1 cellular context compared by ENCODE assay signal in the genomic region with DNA sequence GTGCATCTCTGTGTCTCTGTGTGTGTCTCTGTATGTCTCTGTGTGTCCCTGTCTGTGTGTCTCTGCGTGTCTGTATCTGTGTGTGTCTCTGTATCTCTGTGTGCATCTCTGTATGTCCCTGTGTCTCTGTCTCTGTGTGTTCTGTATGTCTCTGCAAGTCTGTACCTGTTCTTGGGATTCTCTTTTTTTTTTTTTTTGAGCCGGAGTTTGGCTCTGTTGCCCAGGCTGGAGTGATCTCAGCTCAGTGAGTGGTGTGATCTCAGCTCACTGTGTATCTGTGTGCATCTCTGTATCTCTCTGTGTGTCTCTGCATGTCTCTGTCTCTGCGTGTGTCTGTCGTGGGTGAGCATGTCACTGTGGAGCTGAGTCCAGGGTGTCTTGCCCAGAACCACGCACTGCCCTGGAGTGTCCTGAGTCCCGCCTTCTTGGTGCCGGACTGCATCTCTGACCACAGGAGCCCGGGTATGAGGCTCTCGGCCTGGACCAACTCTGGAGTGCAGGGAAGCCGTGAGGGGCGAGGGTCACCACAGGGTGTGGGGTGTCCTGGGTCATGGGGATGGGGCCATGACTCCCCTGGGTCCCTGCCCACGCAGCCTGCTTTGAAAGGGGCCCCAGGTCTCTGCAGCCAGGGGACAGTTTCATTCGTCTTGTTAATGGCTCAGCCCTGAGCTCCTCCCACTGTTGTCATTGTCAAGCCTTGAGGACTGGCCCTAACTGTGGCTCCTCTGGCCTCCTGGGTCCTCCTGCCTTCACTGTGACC.
TF ChIP-seq lines count a peak whose summit lies in the region.

No MANE protein-coding gene starts in this region.

TF ChIP-seq in A549, 52 proteins besides CTCF, POLR2A, EP300 and RAD21 (continued from another document):
- TF ChIP-seq, protein P1, sequence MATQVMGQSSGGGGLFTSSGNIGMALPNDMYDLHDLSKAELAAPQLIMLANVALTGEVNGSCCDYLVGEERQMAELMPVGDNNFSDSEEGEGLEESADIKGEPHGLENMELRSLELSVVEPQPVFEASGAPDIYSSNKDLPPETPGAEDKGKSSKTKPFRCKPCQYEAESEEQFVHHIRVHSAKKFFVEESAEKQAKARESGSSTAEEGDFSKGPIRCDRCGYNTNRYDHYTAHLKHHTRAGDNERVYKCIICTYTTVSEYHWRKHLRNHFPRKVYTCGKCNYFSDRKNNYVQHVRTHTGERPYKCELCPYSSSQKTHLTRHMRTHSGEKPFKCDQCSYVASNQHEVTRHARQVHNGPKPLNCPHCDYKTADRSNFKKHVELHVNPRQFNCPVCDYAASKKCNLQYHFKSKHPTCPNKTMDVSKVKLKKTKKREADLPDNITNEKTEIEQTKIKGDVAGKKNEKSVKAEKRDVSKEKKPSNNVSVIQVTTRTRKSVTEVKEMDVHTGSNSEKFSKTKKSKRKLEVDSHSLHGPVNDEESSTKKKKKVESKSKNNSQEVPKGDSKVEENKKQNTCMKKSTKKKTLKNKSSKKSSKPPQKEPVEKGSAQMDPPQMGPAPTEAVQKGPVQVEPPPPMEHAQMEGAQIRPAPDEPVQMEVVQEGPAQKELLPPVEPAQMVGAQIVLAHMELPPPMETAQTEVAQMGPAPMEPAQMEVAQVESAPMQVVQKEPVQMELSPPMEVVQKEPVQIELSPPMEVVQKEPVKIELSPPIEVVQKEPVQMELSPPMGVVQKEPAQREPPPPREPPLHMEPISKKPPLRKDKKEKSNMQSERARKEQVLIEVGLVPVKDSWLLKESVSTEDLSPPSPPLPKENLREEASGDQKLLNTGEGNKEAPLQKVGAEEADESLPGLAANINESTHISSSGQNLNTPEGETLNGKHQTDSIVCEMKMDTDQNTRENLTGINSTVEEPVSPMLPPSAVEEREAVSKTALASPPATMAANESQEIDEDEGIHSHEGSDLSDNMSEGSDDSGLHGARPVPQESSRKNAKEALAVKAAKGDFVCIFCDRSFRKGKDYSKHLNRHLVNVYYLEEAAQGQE (IDR thresholded peaks at IDR 0.05), result no peak
TF ChIP-seq in A549: peak in this region for 0.
